Comparison of ENCODE assay signal across 1 cellular context in the genomic region with DNA sequence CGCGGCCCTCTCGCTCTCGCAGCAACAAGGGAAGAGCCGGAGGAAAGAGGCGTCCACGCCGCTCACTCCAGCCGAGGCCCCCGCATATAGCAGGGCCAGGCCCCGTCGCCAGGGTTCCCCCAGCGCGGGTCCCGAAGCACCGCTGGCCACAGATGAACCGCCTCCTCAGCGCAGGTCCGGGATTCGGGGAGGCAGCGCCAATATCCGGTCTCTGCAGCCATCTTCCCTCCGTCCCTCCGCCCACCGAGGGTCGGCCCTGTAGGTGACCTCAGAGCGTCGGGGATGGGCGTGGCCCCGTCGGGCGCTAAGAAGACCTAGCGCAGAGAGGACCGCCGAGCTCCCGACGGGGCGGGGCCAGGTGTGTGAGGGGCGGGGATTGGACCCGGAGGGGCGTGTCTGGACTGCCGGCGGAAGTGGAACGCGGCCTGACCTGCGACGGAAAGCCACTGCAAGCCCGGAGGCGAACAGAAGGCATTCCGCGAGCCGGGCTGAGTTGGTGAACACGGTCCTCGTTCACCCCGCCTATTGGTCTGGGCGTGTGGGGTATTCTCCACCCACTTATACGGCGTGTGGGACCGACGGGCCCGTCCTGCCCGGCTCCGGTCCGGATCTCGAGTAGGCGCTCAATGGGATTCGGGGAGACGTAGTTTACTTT.
TF ChIP-seq lines count a peak whose summit lies in the region.

No MANE protein-coding gene starts in this region.

TF ChIP-seq in HepG2, 621 proteins besides CTCF, POLR2A, EP300 and RAD21 (continued from another document and continues in another):
- TF ChIP-seq, protein P1, sequence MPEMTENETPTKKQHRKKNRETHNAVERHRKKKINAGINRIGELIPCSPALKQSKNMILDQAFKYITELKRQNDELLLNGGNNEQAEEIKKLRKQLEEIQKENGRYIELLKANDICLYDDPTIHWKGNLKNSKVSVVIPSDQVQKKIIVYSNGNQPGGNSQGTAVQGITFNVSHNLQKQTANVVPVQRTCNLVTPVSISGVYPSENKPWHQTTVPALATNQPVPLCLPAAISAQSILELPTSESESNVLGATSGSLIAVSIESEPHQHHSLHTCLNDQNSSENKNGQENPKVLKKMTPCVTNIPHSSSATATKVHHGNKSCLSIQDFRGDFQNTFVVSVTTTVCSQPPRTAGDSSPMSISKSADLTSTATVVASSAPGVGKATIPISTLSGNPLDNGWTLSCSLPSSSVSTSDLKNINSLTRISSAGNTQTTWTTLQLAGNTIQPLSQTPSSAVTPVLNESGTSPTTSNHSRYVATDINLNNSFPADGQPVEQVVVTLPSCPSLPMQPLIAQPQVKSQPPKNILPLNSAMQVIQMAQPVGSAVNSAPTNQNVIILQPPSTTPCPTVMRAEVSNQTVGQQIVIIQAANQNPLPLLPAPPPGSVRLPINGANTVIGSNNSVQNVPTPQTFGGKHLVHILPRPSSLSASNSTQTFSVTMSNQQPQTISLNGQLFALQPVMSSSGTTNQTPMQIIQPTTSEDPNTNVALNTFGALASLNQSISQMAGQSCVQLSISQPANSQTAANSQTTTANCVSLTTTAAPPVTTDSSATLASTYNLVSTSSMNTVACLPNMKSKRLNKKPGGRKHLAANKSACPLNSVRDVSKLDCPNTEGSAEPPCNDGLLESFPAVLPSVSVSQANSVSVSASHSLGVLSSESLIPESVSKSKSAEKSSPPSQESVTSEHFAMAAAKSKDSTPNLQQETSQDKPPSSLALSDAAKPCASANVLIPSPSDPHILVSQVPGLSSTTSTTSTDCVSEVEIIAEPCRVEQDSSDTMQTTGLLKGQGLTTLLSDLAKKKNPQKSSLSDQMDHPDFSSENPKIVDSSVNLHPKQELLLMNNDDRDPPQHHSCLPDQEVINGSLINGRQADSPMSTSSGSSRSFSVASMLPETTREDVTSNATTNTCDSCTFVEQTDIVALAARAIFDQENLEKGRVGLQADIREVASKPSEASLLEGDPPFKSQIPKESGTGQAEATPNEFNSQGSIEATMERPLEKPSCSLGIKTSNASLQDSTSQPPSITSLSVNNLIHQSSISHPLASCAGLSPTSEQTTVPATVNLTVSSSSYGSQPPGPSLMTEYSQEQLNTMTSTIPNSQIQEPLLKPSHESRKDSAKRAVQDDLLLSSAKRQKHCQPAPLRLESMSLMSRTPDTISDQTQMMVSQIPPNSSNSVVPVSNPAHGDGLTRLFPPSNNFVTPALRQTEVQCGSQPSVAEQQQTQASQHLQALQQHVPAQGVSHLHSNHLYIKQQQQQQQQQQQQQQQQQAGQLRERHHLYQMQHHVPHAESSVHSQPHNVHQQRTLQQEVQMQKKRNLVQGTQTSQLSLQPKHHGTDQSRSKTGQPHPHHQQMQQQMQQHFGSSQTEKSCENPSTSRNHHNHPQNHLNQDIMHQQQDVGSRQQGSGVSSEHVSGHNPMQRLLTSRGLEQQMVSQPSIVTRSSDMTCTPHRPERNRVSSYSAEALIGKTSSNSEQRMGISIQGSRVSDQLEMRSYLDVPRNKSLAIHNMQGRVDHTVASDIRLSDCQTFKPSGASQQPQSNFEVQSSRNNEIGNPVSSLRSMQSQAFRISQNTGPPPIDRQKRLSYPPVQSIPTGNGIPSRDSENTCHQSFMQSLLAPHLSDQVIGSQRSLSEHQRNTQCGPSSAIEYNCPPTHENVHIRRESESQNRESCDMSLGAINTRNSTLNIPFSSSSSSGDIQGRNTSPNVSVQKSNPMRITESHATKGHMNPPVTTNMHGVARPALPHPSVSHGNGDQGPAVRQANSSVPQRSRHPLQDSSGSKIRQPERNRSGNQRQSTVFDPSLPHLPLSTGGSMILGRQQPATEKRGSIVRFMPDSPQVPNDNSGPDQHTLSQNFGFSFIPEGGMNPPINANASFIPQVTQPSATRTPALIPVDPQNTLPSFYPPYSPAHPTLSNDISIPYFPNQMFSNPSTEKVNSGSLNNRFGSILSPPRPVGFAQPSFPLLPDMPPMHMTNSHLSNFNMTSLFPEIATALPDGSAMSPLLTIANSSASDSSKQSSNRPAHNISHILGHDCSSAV (CRISPR knock-in tag; IDR thresholded peaks at IDR 0.05; ENCODE audit: borderline replicate concordance) = no peak
- TF ChIP-seq TSC22D2 (CRISPR knock-in tag; IDR thresholded peaks at IDR 0.05; ENCODE audit: borderline replicate concordance) (no peak), ZNF75D (CRISPR knock-in tag; IDR thresholded peaks at IDR 0.05; ENCODE audit: borderline replicate concordance) (no peak), ZNF232 (CRISPR knock-in tag; IDR thresholded peaks at IDR 0.05; ENCODE audit: borderline replicate concordance) (peak; percentile 65), NRL (CRISPR knock-in tag; IDR thresholded peaks at IDR 0.05; ENCODE audit: borderline replicate concordance) (no peak; the same call in 1 of the 2 replicates), SIN3A (IDR thresholded peaks at IDR 0.05; ENCODE audit: borderline replicate concordance, low read depth, low read length) (peak; percentile 74; the same call in 1 of the 2 replicates), HES4 (CRISPR knock-in tag; IDR thresholded peaks at IDR 0.05; ENCODE audit: borderline replicate concordance) (peak; percentile 25; the same call in 1 of the 2 replicates), ZNF775 (CRISPR knock-in tag; IDR thresholded peaks at IDR 0.05; ENCODE audit: borderline replicate concordance) (no peak), CHD2 (IDR thresholded peaks at IDR 0.05; ENCODE audit: low read depth, low read length) (no peak), ZNF773 (CRISPR knock-in tag; IDR thresholded peaks at IDR 0.05; ENCODE audit: borderline replicate concordance) (no peak), CCDC6 (CRISPR knock-in tag; IDR thresholded peaks at IDR 0.05) (0 out of 2 replicates have a peak, but pooled peaks have one; percentile 20), SSRP1 (CRISPR knock-in tag; IDR thresholded peaks at IDR 0.05) (no peak), TBX2 (CRISPR knock-in tag; IDR thresholded peaks at IDR 0.05; ENCODE audit: borderline replicate concordance) (peak; percentile 52), ZNF292 (CRISPR knock-in tag; IDR thresholded peaks at IDR 0.05; ENCODE audit: borderline replicate concordance, low read depth) (peak; percentile 67; the same call in 1 of the 2 replicates), ZSCAN25 (CRISPR knock-in tag; IDR thresholded peaks at IDR 0.05) (no peak), ATF7 (IDR thresholded peaks at IDR 0.05) (no peak), ATF7 (CRISPR knock-in tag; IDR thresholded peaks at IDR 0.05) (peak; percentile 48), ZNF317 (CRISPR knock-in tag; IDR thresholded peaks at IDR 0.05) (peak; percentile 66; the same call in 1 of the 2 replicates), RXRB (CRISPR knock-in tag; IDR thresholded peaks at IDR 0.05; ENCODE audit: borderline replicate concordance) (peak; percentile 63; the same call in 1 of the 2 replicates), MIXL1 (CRISPR knock-in tag; IDR thresholded peaks at IDR 0.05) (no peak), ZBTB20 (CRISPR knock-in tag; IDR thresholded peaks at IDR 0.05; ENCODE audit: borderline replicate concordance, low read depth) (no peak; the same call in 1 of the 2 replicates), NFYB (CRISPR knock-in tag; IDR thresholded peaks at IDR 0.05) (peak; percentile 59), ZNF563 (CRISPR knock-in tag; IDR thresholded peaks at IDR 0.05) (no peak), AGO2 (optimal IDR thresholded peaks at IDR 0.05; ENCODE audit: low read depth, low read length) (peak; percentile 82), FOSL2 (CRISPR knock-in tag; IDR thresholded peaks at IDR 0.05) (peak; percentile 37; the same call in 1 of the 2 replicates), ZNF337 (CRISPR knock-in tag; IDR thresholded peaks at IDR 0.05; ENCODE audit: borderline replicate concordance, low read depth) (no peak), ZFP41 (CRISPR knock-in tag; IDR thresholded peaks at IDR 0.05; ENCODE audit: borderline replicate concordance) (no peak), ZNF24 (IDR thresholded peaks at IDR 0.05) (no peak), ZNF441 (CRISPR knock-in tag; IDR thresholded peaks at IDR 0.05; ENCODE audit: borderline replicate concordance) (peak; percentile 55; the same call in 1 of the 2 replicates), NR0B2 (CRISPR knock-in tag; IDR thresholded peaks at IDR 0.05) (0 out of 2 replicates have a peak, but pooled peaks have one; percentile 36), ZNF576 (CRISPR knock-in tag; IDR thresholded peaks at IDR 0.05) (no peak), ZNF414 (CRISPR knock-in tag; IDR thresholded peaks at IDR 0.05) (no peak), HMG20A (CRISPR knock-in tag; IDR thresholded peaks at IDR 0.05; ENCODE audit: borderline replicate concordance) (no peak), HMGA1 (CRISPR knock-in tag; conservative IDR thresholded peaks at IDR 0.05) (no peak), TEAD2 (CRISPR knock-in tag; IDR thresholded peaks at IDR 0.05) (no peak), ZNF564 (CRISPR knock-in tag; IDR thresholded peaks at IDR 0.05) (no peak), SMARCE1 (IDR thresholded peaks at IDR 0.05; ENCODE audit: borderline replicate concordance) (no peak), MAFG (CRISPR knock-in tag; IDR thresholded peaks at IDR 0.05) (no peak), MXD1 (CRISPR knock-in tag; IDR thresholded peaks at IDR 0.05) (peak; percentile 17; the same call in 1 of the 2 replicates), RCOR2 (CRISPR knock-in tag; IDR thresholded peaks at IDR 0.05) (no peak), IKZF4 (CRISPR knock-in tag; IDR thresholded peaks at IDR 0.05; ENCODE audit: borderline replicate concordance, low read depth, not compliant biosample characterization) (peak; percentile 45), ZNF136 (CRISPR knock-in tag; IDR thresholded peaks at IDR 0.05; ENCODE audit: low read depth) (no peak), ZBTB14 (CRISPR knock-in tag; IDR thresholded peaks at IDR 0.05) (0 out of 2 replicates have a peak, but pooled peaks have one; percentile 14), BCL3 (CRISPR knock-in tag; IDR thresholded peaks at IDR 0.05) (peak; percentile 53; the same call in 1 of the 2 replicates), RARA (CRISPR knock-in tag; IDR thresholded peaks at IDR 0.05) (peak; percentile 64)
- TF ChIP-seq, protein P2, sequence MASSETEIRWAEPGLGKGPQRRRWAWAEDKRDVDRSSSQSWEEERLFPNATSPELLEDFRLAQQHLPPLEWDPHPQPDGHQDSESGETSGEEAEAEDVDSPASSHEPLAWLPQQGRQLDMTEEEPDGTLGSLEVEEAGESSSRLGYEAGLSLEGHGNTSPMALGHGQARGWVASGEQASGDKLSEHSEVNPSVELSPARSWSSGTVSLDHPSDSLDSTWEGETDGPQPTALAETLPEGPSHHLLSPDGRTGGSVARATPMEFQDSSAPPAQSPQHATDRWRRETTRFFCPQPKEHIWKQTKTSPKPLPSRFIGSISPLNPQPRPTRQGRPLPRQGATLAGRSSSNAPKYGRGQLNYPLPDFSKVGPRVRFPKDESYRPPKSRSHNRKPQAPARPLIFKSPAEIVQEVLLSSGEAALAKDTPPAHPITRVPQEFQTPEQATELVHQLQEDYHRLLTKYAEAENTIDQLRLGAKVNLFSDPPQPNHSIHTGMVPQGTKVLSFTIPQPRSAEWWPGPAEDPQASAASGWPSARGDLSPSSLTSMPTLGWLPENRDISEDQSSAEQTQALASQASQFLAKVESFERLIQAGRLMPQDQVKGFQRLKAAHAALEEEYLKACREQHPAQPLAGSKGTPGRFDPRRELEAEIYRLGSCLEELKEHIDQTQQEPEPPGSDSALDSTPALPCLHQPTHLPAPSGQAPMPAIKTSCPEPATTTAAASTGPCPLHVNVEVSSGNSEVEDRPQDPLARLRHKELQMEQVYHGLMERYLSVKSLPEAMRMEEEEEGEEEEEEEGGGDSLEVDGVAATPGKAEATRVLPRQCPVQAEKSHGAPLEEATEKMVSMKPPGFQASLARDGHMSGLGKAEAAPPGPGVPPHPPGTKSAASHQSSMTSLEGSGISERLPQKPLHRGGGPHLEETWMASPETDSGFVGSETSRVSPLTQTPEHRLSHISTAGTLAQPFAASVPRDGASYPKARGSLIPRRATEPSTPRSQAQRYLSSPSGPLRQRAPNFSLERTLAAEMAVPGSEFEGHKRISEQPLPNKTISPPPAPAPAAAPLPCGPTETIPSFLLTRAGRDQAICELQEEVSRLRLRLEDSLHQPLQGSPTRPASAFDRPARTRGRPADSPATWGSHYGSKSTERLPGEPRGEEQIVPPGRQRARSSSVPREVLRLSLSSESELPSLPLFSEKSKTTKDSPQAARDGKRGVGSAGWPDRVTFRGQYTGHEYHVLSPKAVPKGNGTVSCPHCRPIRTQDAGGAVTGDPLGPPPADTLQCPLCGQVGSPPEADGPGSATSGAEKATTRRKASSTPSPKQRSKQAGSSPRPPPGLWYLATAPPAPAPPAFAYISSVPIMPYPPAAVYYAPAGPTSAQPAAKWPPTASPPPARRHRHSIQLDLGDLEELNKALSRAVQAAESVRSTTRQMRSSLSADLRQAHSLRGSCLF (CRISPR knock-in tag; IDR thresholded peaks at IDR 0.05; ENCODE audit: borderline replicate concordance) = no peak
